ENCODE assay signal across 1 cellular context in the genomic region with DNA sequence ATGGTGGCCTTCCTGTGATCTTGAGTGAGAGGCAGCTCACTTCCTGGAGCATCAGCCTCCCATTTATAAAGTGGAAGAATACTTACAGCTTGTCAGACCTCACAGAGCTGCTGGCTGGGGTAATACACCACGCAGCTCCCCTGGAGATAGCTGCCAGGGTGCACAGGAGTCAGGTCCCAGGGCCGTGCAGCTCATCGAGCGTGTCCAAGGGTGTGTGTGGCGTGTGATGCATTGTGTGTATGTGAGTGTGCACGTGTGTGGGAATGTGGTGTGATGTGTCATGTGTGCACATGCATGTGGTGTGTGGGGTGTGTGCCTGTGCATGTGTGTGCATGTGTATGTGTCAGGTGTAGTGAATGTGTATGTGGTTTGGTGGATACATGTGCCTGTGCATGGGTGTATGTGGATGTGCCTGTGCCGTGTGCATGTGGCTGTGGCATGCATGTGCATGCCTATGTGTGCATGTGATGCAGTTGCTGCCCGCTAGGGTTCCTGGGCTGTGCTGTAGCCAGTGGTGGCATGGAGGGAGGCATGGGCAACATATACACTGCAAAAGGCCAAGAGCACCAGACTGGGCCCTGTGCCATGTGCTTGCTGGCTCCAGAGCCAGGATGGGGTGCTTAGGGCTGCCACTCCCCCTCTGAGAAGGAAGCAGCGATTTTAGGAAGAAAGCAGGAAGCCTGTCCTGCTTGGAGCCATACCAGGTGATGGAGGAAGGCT.
TF ChIP-seq lines count a peak whose summit lies in the region.

No MANE protein-coding gene starts in this region.

TF ChIP-seq in HepG2, 621 proteins besides CTCF, POLR2A, EP300 and RAD21:
- TF ChIP-seq, protein P1, sequence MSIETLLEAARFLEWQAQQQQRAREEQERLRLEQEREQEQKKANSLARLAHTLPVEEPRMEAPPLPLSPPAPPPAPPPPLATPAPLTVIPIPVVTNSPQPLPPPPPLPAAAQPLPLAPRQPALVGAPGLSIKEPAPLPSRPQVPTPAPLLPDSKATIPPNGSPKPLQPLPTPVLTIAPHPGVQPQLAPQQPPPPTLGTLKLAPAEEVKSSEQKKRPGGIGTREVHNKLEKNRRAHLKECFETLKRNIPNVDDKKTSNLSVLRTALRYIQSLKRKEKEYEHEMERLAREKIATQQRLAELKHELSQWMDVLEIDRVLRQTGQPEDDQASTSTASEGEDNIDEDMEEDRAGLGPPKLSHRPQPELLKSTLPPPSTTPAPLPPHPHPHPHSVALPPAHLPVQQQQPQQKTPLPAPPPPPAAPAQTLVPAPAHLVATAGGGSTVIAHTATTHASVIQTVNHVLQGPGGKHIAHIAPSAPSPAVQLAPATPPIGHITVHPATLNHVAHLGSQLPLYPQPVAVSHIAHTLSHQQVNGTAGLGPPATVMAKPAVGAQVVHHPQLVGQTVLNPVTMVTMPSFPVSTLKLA (IDR thresholded peaks at IDR 0.05): peak; percentile 96
- no peak for TF ChIP-seq HIVEP1 (CRISPR knock-in tag; IDR thresholded peaks at IDR 0.05)
TF ChIP-seq in HepG2: peak in this region for 1.
